Comparison of ENCODE assay signal across 1 cellular context in genomic region chr21:44957047-44957831, GRCh38.
TF ChIP-seq lines count a peak whose summit lies in the region.

No MANE protein-coding gene starts in this region.

TF ChIP-seq in HepG2, 621 proteins besides CTCF, POLR2A, EP300 and RAD21:
- TF ChIP-seq, protein P1, sequence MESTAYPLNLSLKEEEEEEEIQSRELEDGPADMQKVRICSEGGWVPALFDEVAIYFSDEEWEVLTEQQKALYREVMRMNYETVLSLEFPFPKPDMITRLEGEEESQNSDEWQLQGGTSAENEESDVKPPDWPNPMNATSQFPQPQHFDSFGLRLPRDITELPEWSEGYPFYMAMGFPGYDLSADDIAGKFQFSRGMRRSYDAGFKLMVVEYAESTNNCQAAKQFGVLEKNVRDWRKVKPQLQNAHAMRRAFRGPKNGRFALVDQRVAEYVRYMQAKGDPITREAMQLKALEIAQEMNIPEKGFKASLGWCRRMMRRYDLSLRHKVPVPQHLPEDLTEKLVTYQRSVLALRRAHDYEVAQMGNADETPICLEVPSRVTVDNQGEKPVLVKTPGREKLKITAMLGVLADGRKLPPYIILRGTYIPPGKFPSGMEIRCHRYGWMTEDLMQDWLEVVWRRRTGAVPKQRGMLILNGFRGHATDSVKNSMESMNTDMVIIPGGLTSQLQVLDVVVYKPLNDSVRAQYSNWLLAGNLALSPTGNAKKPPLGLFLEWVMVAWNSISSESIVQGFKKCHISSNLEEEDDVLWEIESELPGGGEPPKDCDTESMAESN (CRISPR knock-in tag; conservative IDR thresholded peaks at IDR 0.05), result no peak
- TF ChIP-seq ZFP36 (IDR thresholded peaks at IDR 0.05; ENCODE audit: borderline replicate concordance, low read depth, low read length, partially characterized antibody), result no peak
- TF ChIP-seq KDM5A (IDR thresholded peaks at IDR 0.05; ENCODE audit: borderline replicate concordance, low read length), result no peak
- TF ChIP-seq ZBTB42 (CRISPR knock-in tag; IDR thresholded peaks at IDR 0.05), result no peak
- TF ChIP-seq ZFP36L1 (CRISPR knock-in tag; IDR thresholded peaks at IDR 0.05), result no peak
- no peak for TF ChIP-seq MTF2 (CRISPR knock-in tag; IDR thresholded peaks at IDR 0.05; ENCODE audit: borderline replicate concordance)
- TF ChIP-seq ATF1 (CRISPR knock-in tag; IDR thresholded peaks at IDR 0.05), result no peak
- TF ChIP-seq NFIB (CRISPR knock-in tag; IDR thresholded peaks at IDR 0.05; ENCODE audit: borderline replicate concordance), result no peak
- TF ChIP-seq ZNF616 (CRISPR knock-in tag; IDR thresholded peaks at IDR 0.05; ENCODE audit: low read depth), result no peak
- TF ChIP-seq ZNF235 (CRISPR knock-in tag; IDR thresholded peaks at IDR 0.05; ENCODE audit: borderline replicate concordance), result no peak
- TF ChIP-seq MLXIP (CRISPR knock-in tag; IDR thresholded peaks at IDR 0.05; ENCODE audit: borderline replicate concordance), result no peak
- TF ChIP-seq, protein P2, sequence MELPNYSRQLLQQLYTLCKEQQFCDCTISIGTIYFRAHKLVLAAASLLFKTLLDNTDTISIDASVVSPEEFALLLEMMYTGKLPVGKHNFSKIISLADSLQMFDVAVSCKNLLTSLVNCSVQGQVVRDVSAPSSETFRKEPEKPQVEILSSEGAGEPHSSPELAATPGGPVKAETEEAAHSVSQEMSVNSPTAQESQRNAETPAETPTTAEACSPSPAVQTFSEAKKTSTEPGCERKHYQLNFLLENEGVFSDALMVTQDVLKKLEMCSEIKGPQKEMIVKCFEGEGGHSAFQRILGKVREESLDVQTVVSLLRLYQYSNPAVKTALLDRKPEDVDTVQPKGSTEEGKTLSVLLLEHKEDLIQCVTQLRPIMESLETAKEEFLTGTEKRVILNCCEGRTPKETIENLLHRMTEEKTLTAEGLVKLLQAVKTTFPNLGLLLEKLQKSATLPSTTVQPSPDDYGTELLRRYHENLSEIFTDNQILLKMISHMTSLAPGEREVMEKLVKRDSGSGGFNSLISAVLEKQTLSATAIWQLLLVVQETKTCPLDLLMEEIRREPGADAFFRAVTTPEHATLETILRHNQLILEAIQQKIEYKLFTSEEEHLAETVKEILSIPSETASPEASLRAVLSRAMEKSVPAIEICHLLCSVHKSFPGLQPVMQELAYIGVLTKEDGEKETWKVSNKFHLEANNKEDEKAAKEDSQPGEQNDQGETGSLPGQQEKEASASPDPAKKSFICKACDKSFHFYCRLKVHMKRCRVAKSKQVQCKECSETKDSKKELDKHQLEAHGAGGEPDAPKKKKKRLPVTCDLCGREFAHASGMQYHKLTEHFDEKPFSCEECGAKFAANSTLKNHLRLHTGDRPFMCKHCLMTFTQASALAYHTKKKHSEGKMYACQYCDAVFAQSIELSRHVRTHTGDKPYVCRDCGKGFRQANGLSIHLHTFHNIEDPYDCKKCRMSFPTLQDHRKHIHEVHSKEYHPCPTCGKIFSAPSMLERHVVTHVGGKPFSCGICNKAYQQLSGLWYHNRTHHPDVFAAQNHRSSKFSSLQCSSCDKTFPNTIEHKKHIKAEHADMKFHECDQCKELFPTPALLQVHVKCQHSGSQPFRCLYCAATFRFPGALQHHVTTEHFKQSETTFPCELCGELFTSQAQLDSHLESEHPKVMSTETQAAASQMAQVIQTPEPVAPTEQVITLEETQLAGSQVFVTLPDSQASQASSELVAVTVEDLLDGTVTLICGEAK (IDR thresholded peaks at IDR 0.05), result no peak
- TF ChIP-seq, protein P2 (CRISPR knock-in tag; IDR thresholded peaks at IDR 0.05), result no peak
